ENCODE assay signal across 1 cellular context in the genomic region with DNA sequence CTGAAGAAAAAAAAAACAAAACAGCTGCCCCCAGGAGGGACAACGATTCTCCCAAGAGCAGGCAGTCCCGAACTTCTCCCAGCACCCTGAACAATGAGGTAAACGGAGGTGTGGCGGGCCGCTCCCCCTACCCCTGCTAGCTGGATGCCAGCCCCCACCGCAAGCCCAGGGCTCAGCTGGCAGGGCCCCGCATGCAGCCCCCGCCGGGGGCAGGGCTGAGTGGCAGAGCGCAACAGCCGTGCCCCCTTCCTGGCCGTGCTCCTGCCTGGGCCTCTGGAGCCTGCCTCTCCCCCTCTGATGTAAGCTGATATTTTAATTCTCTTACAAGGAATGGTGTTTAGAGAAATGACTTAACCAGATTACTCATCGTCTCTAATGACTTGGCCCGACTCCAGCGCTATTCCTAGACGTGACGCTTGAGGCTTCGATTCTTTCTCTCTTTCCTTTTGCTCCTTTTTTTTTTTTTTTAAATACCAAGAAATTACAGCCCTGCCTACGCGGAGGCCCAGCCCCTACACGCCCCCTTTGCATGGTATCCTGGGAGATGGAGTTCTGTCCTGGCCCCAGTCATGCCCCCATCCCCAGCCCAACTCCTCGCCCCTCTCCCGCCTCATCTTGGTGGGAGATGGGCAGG.
TF ChIP-seq lines count a peak whose summit lies in the region.

No MANE protein-coding gene starts in this region.

TF ChIP-seq in K562, 482 proteins besides CTCF, POLR2A, EP300 and RAD21 (continued from another document and continues in another):
- no peak for TF ChIP-seq NELFE (IDR thresholded peaks at IDR 0.05; ENCODE audit: insufficient read depth, insufficient read length)
- no peak for TF ChIP-seq THRAP3 (IDR thresholded peaks at IDR 0.05; ENCODE audit: borderline replicate concordance)
- no peak for TF ChIP-seq FIP1L1 (IDR thresholded peaks at IDR 0.05; ENCODE audit: low read depth, low read length, poor library complexity, severe bottlenecking)
- TF ChIP-seq, protein P1, sequence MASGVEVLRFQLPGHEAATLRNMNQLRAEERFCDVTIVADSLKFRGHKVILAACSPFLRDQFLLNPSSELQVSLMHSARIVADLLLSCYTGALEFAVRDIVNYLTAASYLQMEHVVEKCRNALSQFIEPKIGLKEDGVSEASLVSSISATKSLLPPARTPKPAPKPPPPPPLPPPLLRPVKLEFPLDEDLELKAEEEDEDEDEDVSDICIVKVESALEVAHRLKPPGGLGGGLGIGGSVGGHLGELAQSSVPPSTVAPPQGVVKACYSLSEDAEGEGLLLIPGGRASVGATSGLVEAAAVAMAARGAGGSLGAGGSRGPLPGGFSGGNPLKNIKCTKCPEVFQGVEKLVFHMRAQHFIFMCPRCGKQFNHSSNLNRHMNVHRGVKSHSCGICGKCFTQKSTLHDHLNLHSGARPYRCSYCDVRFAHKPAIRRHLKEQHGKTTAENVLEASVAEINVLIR (CRISPR knock-in tag; IDR thresholded peaks at IDR 0.05) = no peak
- peak; percentile 58 to 71 for TF ChIP-seq SIX5 (IDR thresholded peaks at IDR 0.05; ENCODE audit: borderline replicate concordance in 1 of 2, insufficient read depth in 1 of 2, low read depth in 1 of 2, low read length in 2 of 2)
- peak; percentile 91 for TF ChIP-seq JUN (IDR thresholded peaks at IDR 0.05; ENCODE audit: borderline replicate concordance, low read depth, low read length)
- TF ChIP-seq JUN (CRISPR knock-in tag; IDR thresholded peaks at IDR 0.05; ENCODE audit: borderline replicate concordance) = peak; percentile 30; the same call in 1 of the 2 replicates
- no peak for TF ChIP-seq FOXK1 (CRISPR knock-in tag; IDR thresholded peaks at IDR 0.05; ENCODE audit: borderline replicate concordance)
- no peak for TF ChIP-seq NFE2L1 (tag; IDR thresholded peaks at IDR 0.05; ENCODE audit: borderline replicate concordance, low read depth)
- peak; percentile 92 for TF ChIP-seq SMAD1 (IDR thresholded peaks at IDR 0.05; ENCODE audit: low read depth, low read length, partially characterized antibody)
- TF ChIP-seq, protein P2, sequence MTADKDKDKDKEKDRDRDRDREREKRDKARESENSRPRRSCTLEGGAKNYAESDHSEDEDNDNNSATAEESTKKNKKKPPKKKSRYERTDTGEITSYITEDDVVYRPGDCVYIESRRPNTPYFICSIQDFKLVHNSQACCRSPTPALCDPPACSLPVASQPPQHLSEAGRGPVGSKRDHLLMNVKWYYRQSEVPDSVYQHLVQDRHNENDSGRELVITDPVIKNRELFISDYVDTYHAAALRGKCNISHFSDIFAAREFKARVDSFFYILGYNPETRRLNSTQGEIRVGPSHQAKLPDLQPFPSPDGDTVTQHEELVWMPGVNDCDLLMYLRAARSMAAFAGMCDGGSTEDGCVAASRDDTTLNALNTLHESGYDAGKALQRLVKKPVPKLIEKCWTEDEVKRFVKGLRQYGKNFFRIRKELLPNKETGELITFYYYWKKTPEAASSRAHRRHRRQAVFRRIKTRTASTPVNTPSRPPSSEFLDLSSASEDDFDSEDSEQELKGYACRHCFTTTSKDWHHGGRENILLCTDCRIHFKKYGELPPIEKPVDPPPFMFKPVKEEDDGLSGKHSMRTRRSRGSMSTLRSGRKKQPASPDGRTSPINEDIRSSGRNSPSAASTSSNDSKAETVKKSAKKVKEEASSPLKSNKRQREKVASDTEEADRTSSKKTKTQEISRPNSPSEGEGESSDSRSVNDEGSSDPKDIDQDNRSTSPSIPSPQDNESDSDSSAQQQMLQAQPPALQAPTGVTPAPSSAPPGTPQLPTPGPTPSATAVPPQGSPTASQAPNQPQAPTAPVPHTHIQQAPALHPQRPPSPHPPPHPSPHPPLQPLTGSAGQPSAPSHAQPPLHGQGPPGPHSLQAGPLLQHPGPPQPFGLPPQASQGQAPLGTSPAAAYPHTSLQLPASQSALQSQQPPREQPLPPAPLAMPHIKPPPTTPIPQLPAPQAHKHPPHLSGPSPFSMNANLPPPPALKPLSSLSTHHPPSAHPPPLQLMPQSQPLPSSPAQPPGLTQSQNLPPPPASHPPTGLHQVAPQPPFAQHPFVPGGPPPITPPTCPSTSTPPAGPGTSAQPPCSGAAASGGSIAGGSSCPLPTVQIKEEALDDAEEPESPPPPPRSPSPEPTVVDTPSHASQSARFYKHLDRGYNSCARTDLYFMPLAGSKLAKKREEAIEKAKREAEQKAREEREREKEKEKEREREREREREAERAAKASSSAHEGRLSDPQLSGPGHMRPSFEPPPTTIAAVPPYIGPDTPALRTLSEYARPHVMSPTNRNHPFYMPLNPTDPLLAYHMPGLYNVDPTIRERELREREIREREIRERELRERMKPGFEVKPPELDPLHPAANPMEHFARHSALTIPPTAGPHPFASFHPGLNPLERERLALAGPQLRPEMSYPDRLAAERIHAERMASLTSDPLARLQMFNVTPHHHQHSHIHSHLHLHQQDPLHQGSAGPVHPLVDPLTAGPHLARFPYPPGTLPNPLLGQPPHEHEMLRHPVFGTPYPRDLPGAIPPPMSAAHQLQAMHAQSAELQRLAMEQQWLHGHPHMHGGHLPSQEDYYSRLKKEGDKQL (CRISPR knock-in tag; IDR thresholded peaks at IDR 0.05; ENCODE audit: borderline replicate concordance) = no peak
- TF ChIP-seq STAT5B (CRISPR knock-in tag; IDR thresholded peaks at IDR 0.05) = no peak
- no peak for TF ChIP-seq RFX7 (CRISPR knock-in tag; IDR thresholded peaks at IDR 0.05)
- TF ChIP-seq, protein P3, sequence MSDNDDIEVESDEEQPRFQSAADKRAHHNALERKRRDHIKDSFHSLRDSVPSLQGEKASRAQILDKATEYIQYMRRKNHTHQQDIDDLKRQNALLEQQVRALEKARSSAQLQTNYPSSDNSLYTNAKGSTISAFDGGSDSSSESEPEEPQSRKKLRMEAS (CRISPR knock-in tag; IDR thresholded peaks at IDR 0.05) = no peak
- TF ChIP-seq ZNF431 (CRISPR knock-in tag; IDR thresholded peaks at IDR 0.05) = no peak
- TF ChIP-seq, protein P4, sequence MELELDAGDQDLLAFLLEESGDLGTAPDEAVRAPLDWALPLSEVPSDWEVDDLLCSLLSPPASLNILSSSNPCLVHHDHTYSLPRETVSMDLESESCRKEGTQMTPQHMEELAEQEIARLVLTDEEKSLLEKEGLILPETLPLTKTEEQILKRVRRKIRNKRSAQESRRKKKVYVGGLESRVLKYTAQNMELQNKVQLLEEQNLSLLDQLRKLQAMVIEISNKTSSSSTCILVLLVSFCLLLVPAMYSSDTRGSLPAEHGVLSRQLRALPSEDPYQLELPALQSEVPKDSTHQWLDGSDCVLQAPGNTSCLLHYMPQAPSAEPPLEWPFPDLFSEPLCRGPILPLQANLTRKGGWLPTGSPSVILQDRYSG (tag; conservative IDR thresholded peaks at IDR 0.05; ENCODE audit: low read depth) = no peak
- no peak for TF ChIP-seq ZNF717 (CRISPR knock-in tag; IDR thresholded peaks at IDR 0.05)
- TF ChIP-seq ZNF764 (CRISPR knock-in tag; IDR thresholded peaks at IDR 0.05; ENCODE audit: low read depth) = no peak
- TF ChIP-seq EWSR1 (IDR thresholded peaks at IDR 0.05; ENCODE audit: borderline replicate concordance, low read depth, partially characterized antibody) = no peak
- no peak for TF ChIP-seq DMBX1 (CRISPR knock-in tag; IDR thresholded peaks at IDR 0.05; ENCODE audit: borderline replicate concordance)
- no peak for TF ChIP-seq KAT8 (IDR thresholded peaks at IDR 0.05; ENCODE audit: low read depth)
- TF ChIP-seq ZZZ3 (IDR thresholded peaks at IDR 0.05) = no peak
- TF ChIP-seq MEF2D (tag; conservative IDR thresholded peaks at IDR 0.05; ENCODE audit: low read depth) = peak; percentile 87
- TF ChIP-seq HMG20B (CRISPR knock-in tag; IDR thresholded peaks at IDR 0.05) = no peak
- TF ChIP-seq ZNF175 (CRISPR knock-in tag; IDR thresholded peaks at IDR 0.05; ENCODE audit: low read depth) = no peak
- TF ChIP-seq, protein P5, sequence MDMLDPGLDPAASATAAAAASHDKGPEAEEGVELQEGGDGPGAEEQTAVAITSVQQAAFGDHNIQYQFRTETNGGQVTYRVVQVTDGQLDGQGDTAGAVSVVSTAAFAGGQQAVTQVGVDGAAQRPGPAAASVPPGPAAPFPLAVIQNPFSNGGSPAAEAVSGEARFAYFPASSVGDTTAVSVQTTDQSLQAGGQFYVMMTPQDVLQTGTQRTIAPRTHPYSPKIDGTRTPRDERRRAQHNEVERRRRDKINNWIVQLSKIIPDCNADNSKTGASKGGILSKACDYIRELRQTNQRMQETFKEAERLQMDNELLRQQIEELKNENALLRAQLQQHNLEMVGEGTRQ (CRISPR knock-in tag; IDR thresholded peaks at IDR 0.05) = no peak
- peak; percentile 73 for TF ChIP-seq EGR1 (conservative IDR thresholded peaks at IDR 0.05)
- no peak for TF ChIP-seq TAF9B (IDR thresholded peaks at IDR 0.05; ENCODE audit: partially characterized antibody)
- TF ChIP-seq RBM15 (IDR thresholded peaks at IDR 0.05; ENCODE audit: insufficient read depth, low read length) = no peak
- TF ChIP-seq MEF2A (IDR thresholded peaks at IDR 0.05; ENCODE audit: control insufficient read depth, low read depth, low read length) = peak; percentile 95
- peak; percentile 99 for TF ChIP-seq ZNF384 (IDR thresholded peaks at IDR 0.05; ENCODE audit: low read depth, low read length)
- TF ChIP-seq HMGN3 (IDR thresholded peaks at IDR 0.05; ENCODE audit: borderline replicate concordance, extremely low read depth, insufficient read length, low read depth, low read length) = peak; percentile 56
- no peak for TF ChIP-seq ZNF77 (CRISPR knock-in tag; IDR thresholded peaks at IDR 0.05)
- no peak for TF ChIP-seq ZSCAN29 (IDR thresholded peaks at IDR 0.05)
- TF ChIP-seq, protein P6, sequence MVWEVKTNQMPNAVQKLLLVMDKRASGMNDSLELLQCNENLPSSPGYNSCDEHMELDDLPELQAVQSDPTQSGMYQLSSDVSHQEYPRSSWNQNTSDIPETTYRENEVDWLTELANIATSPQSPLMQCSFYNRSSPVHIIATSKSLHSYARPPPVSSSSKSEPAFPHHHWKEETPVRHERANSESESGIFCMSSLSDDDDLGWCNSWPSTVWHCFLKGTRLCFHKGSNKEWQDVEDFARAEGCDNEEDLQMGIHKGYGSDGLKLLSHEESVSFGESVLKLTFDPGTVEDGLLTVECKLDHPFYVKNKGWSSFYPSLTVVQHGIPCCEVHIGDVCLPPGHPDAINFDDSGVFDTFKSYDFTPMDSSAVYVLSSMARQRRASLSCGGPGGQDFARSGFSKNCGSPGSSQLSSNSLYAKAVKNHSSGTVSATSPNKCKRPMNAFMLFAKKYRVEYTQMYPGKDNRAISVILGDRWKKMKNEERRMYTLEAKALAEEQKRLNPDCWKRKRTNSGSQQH (CRISPR knock-in tag; IDR thresholded peaks at IDR 0.05) = no peak
- no peak for TF ChIP-seq SETDB1 (IDR thresholded peaks at IDR 0.05; ENCODE audit: low read length)
- no peak for TF ChIP-seq HMG20A (CRISPR knock-in tag; conservative IDR thresholded peaks at IDR 0.05)
- no peak for TF ChIP-seq HDAC8 (tag; IDR thresholded peaks at IDR 0.05)
- no peak for TF ChIP-seq LEF1 (IDR thresholded peaks at IDR 0.05)
- TF ChIP-seq SIRT6 (IDR thresholded peaks at IDR 0.05; ENCODE audit: low read depth, low read length) = no peak
- no peak for TF ChIP-seq ZNF436 (CRISPR knock-in tag; IDR thresholded peaks at IDR 0.05)
- TF ChIP-seq, protein P7, sequence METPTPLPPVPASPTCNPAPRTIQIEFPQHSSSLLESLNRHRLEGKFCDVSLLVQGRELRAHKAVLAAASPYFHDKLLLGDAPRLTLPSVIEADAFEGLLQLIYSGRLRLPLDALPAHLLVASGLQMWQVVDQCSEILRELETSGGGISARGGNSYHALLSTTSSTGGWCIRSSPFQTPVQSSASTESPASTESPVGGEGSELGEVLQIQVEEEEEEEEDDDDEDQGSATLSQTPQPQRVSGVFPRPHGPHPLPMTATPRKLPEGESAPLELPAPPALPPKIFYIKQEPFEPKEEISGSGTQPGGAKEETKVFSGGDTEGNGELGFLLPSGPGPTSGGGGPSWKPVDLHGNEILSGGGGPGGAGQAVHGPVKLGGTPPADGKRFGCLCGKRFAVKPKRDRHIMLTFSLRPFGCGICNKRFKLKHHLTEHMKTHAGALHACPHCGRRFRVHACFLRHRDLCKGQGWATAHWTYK (CRISPR knock-in tag; IDR thresholded peaks at IDR 0.05) = no peak
- TF ChIP-seq MBD2 (IDR thresholded peaks at IDR 0.05; ENCODE audit: borderline replicate concordance, low read depth) = peak; percentile 65; the same call in 1 of the 2 replicates
- no peak for TF ChIP-seq TAF1 (IDR thresholded peaks at IDR 0.05; ENCODE audit: control insufficient read depth, extremely low read depth, insufficient read depth, low read length, severe bottlenecking)
- TF ChIP-seq ZNF780A (CRISPR knock-in tag; IDR thresholded peaks at IDR 0.05) = no peak
- TF ChIP-seq, protein P8, sequence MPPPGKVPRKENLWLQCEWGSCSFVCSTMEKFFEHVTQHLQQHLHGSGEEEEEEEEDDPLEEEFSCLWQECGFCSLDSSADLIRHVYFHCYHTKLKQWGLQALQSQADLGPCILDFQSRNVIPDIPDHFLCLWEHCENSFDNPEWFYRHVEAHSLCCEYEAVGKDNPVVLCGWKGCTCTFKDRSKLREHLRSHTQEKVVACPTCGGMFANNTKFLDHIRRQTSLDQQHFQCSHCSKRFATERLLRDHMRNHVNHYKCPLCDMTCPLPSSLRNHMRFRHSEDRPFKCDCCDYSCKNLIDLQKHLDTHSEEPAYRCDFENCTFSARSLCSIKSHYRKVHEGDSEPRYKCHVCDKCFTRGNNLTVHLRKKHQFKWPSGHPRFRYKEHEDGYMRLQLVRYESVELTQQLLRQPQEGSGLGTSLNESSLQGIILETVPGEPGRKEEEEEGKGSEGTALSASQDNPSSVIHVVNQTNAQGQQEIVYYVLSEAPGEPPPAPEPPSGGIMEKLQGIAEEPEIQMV (tag; conservative IDR thresholded peaks at IDR 0.05; ENCODE audit: low read depth) = no peak
- no peak for TF ChIP-seq PHTF2 (CRISPR knock-in tag; IDR thresholded peaks at IDR 0.05)
- peak; percentile 98 for TF ChIP-seq NFIC (IDR thresholded peaks at IDR 0.05)
- TF ChIP-seq YY1 (IDR thresholded peaks at IDR 0.05; ENCODE audit: borderline replicate concordance in 1 of 3, control insufficient read depth in 1 of 3, extremely low read depth in 1 of 3, insufficient read depth in 3 of 3, insufficient read length in 1 of 3, insufficient replicate concordance in 2 of 3, low read depth in 1 of 3, low read length in 2 of 3) = peak in 1 of 3 experiments; percentile 9
- TF ChIP-seq RFX1 (IDR thresholded peaks at IDR 0.05) = no peak; the same call in 1 of the 2 replicates
- no peak for TF ChIP-seq ZNF79 (CRISPR knock-in tag; IDR thresholded peaks at IDR 0.05; ENCODE audit: low read depth)
- TF ChIP-seq, protein P9, sequence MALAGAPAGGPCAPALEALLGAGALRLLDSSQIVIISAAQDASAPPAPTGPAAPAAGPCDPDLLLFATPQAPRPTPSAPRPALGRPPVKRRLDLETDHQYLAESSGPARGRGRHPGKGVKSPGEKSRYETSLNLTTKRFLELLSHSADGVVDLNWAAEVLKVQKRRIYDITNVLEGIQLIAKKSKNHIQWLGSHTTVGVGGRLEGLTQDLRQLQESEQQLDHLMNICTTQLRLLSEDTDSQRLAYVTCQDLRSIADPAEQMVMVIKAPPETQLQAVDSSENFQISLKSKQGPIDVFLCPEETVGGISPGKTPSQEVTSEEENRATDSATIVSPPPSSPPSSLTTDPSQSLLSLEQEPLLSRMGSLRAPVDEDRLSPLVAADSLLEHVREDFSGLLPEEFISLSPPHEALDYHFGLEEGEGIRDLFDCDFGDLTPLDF (CRISPR knock-in tag; IDR thresholded peaks at IDR 0.05) = no peak
- TF ChIP-seq BRF1 (IDR thresholded peaks at IDR 0.05; ENCODE audit: borderline replicate concordance, extremely low read depth, insufficient read length) = no peak
- no peak for TF ChIP-seq ZNF121 (CRISPR knock-in tag; conservative IDR thresholded peaks at IDR 0.05)
- TF ChIP-seq SMC3 (conservative IDR thresholded peaks at IDR 0.05; ENCODE audit: insufficient read depth, low read depth, low read length) = no peak
- no peak for TF ChIP-seq ZSCAN32 (CRISPR knock-in tag; IDR thresholded peaks at IDR 0.05)
